Comparison of ENCODE assay signal across 8 cellular contexts in genomic region chr1:63368131-63368530, GRCh38. TPM values are rescaled to one million over a fixed set of nuclear protein-coding genes. Genes with fewer than 3 reads are reported as not detected.
DNase-seq lines count a peak whose midpoint lies in the region; FAIRE-seq and TF ChIP-seq lines count a peak whose summit lies in the region.

No MANE protein-coding gene starts in this region.

- H3K79me2 ChIP-seq in keratinocyte (ENCODE audit: control insufficient read depth, insufficient read depth, low read length), result peaks cover 7% of the 10 kb centered on the region

- H3K4me1 ChIP-seq in keratinocyte (ENCODE audit: control insufficient read depth, extremely low read depth, insufficient read depth, low read length) (peaks cover 8% of the 10 kb centered on the region), thymus (ENCODE audit: control insufficient read depth, insufficient read depth, low read length) (peaks cover 3% of the 10 kb centered on the region)

- 9% methylated on average over 10 of the region's 10 CpGs for WGBS in thymus

- H3K4me3 ChIP-seq in HL-60 (replicated peaks; ENCODE audit: insufficient read depth, low read length) (peak overlapping the region; percentile 90), keratinocyte (ENCODE audit: control insufficient read depth in 2 of 3, extremely low read depth in 1 of 3, insufficient read depth in 2 of 3, low read depth in 1 of 3, low read length in 3 of 3) (peak overlapping the region; percentile 77 to 95 (median 94)), thymus (ENCODE audit: low read length) (peak overlapping the region; percentile 76)

- no peak for FAIRE-seq in keratinocyte (lab: Jason Lieb, UNC)

- no peaks in the 10 kb centered on the region for H3K9me1 ChIP-seq in keratinocyte (ENCODE audit: control insufficient read depth, extremely low read depth, insufficient read depth, low read length)

- H3K36me3 ChIP-seq in keratinocyte (ENCODE audit: control insufficient read depth in 2 of 2, extremely low read depth in 1 of 2, insufficient read depth in 2 of 2, low read length in 2 of 2) (peaks cover 0 to 2% of the 10 kb centered on the region in 2 experiments), thymus (ENCODE audit: control insufficient read depth, insufficient read depth) (no peaks in the 10 kb centered on the region)

- no peaks in the 10 kb centered on the region for H4K20me1 ChIP-seq in keratinocyte (ENCODE audit: control insufficient read depth, extremely low read depth, insufficient read depth, low read length)

- H3K27me3 Mint-ChIP-seq in activated T-cell treated with anti-CD3 and anti-CD28 coated beads, Interleukin-2, amount 50 U/mL, for 24 hours, result peaks cover under 1% of the 10 kb centered on the region
- peaks cover 3% of the 10 kb centered on the region for H3K27me3 Mint-ChIP-seq in activated naive CD8-positive, alpha-beta T cell treated with anti-CD3 and anti-CD28 coated beads for 36 hours

- TF ChIP-seq CTCF in HL-60 (IDR thresholded peaks at IDR 0.05; ENCODE audit: insufficient read depth, low read length) (no peak), keratinocyte (optimal IDR thresholded peaks at IDR 0.05 in 1 of 3, IDR thresholded peaks at IDR 0.05 in 1 of 3, conservative IDR thresholded peaks at IDR 0.05 in 1 of 3; ENCODE audit: extremely low read depth in 1 of 3, insufficient read depth in 2 of 3, low read length in 3 of 3) (no peak)

- H3K4me2 ChIP-seq in keratinocyte (ENCODE audit: control insufficient read depth, extremely low read depth, insufficient read depth, low read depth, low read length), result peak overlapping the region; percentile 92

- H2AFZ ChIP-seq in keratinocyte (ENCODE audit: control insufficient read depth, low read length), result peak overlapping the region; percentile 100

- H3K27me3 ChIP-seq in HL-60 (ENCODE audit: insufficient read depth, poor library complexity, severe bottlenecking), result no peaks in the 10 kb centered on the region
- no peaks in the 10 kb centered on the region for H3K27me3 ChIP-seq in keratinocyte (ENCODE audit: control insufficient read depth, extremely low read depth, insufficient read depth, low read length)
- H3K27me3 ChIP-seq in thymus (ENCODE audit: control insufficient read depth, insufficient read depth), result no peaks in the 10 kb centered on the region

- H3K4me1 Mint-ChIP-seq in activated T-cell treated with anti-CD3 and anti-CD28 coated beads, Interleukin-2, amount 50 U/mL, for 24 hours (ENCODE audit: low read depth), result peaks cover 24% of the 10 kb centered on the region
- H3K4me1 Mint-ChIP-seq in activated naive CD8-positive, alpha-beta T cell treated with anti-CD3 and anti-CD28 coated beads for 36 hours, result peaks cover 22% of the 10 kb centered on the region

- H3K9me3 ChIP-seq in keratinocyte (ENCODE audit: control insufficient read depth, low read depth, low read length) (no peaks in the 10 kb centered on the region), thymus (ENCODE audit: control insufficient read depth) (no peaks in the 10 kb centered on the region)

- H3K9me3 Mint-ChIP-seq in activated T-cell treated with anti-CD3 and anti-CD28 coated beads, Interleukin-2, amount 50 U/mL, for 24 hours, result no peaks in the 10 kb centered on the region
- no peaks in the 10 kb centered on the region for H3K9me3 Mint-ChIP-seq in activated naive CD8-positive, alpha-beta T cell treated with anti-CD3 and anti-CD28 coated beads for 36 hours

- H3K27ac ChIP-seq in HL-60 (replicated peaks) (peak overlapping the region; percentile 83), keratinocyte (ENCODE audit: control insufficient read depth, insufficient read depth, low read length) (peak overlapping the region; percentile 66), thymus (ENCODE audit: low read depth) (peak overlapping the region; percentile 64)

- no peak for DNase-seq in activated T-cell treated with anti-CD3 and anti-CD28 coated beads, Interleukin-2, amount 50 U/mL, for 24 hours
- DNase-seq in activated T-cell treated with anti-CD3 and anti-CD28 coated beads for 4 hours, result no peak
- DNase-seq in HL-60 (ENCODE audit: low read depth in 1 of 2, low spot score in 1 of 2), result peak in 1 of 2 experiments; percentile 4
- no peak for DNase-seq in activated naive CD8-positive, alpha-beta T cell treated with anti-CD3 and anti-CD28 coated beads for 36 hours
- DNase-seq in keratinocyte (ENCODE audit: low read depth, low spot score), result no peak
- DNase-seq in NCI-H2107 treated with DMSO at 0.1 percent for 48 hours (lab: John Stamatoyannopoulos, UW; ENCODE audit: unreplicated experiment), result no peak
- DNase-seq in activated CD8-positive, alpha-beta memory T cell treated with anti-CD3 and anti-CD28 coated beads, Interleukin-2, amount 50 U/mL, for 4 hours, result no peak

- dilution Hi-C loops in keratinocyte (cut with MboI; ENCODE audit: extremely low pct_ligation_motif_present, low sequenced_read_pairs), result no loop called here

- H3K4me3 Mint-ChIP-seq in activated T-cell treated with anti-CD3 and anti-CD28 coated beads, Interleukin-2, amount 50 U/mL, for 24 hours, result peak overlapping the region; percentile 98
- peak overlapping the region; percentile 97 for H3K4me3 Mint-ChIP-seq in activated naive CD8-positive, alpha-beta T cell treated with anti-CD3 and anti-CD28 coated beads for 36 hours

- H3K27ac Mint-ChIP-seq in activated T-cell treated with anti-CD3 and anti-CD28 coated beads, Interleukin-2, amount 50 U/mL, for 24 hours, result peak overlapping the region; percentile 94
- peak overlapping the region; percentile 85 for H3K27ac Mint-ChIP-seq in activated naive CD8-positive, alpha-beta T cell treated with anti-CD3 and anti-CD28 coated beads for 36 hours

- H3K9ac ChIP-seq in keratinocyte (ENCODE audit: control insufficient read depth, extremely low read depth, insufficient read depth, low read length), result peak overlapping the region; percentile 89

- peaks cover 33% of the 10 kb centered on the region for H3K36me3 Mint-ChIP-seq in activated T-cell treated with anti-CD3 and anti-CD28 coated beads, Interleukin-2, amount 50 U/mL, for 24 hours (ENCODE audit: low read depth)
- H3K36me3 Mint-ChIP-seq in activated naive CD8-positive, alpha-beta T cell treated with anti-CD3 and anti-CD28 coated beads for 36 hours, result peaks cover 12% of the 10 kb centered on the region

RNA-seq across cellular contexts. Expression of gene ALG6, which starts 0.7 kb away (rescaled TPM):
- 10 to 100 TPM; 17.4 to 17.8 TPM for total RNA-seq in activated naive CD8-positive, alpha-beta T cell treated with anti-CD3 and anti-CD28 coated beads for 36 hours
- polyA plus RNA-seq in keratinocyte, result 8.7 to 20.5 TPM (median 11.8 TPM) in 3 replicates
- 5.8 TPM for polyA plus RNA-seq in keratinocyte (2011; ENCODE audit: low read depth)
- polyA plus RNA-seq in keratinocyte (2011; cell fraction: cytosol; rRNA removed), result 4.4 and 8.3 TPM in 2 replicates
- polyA plus RNA-seq in keratinocyte (2011; cell fraction: nucleus; rRNA removed), result 14.1 and 23.1 TPM in 2 replicates
- polyA plus RNA-seq in keratinocyte (2012; ENCODE audit: low replicate concordance), result 6.2 and 8.7 TPM in 2 replicates
- 0.85 to 13.5 TPM (median 6.5 TPM) in 3 replicates for polyA minus RNA-seq in keratinocyte
- 2.5 TPM for polyA minus RNA-seq in keratinocyte (2011; cell fraction: cytosol; rRNA and poly(A)+ RNA removed)
- polyA minus RNA-seq in keratinocyte (2011; cell fraction: nucleus; rRNA and poly(A)+ RNA removed), result 10.9 and 14.5 TPM in 2 replicates
- 52.2 TPM for polyA plus RNA-seq in thymus

RNA-seq across cellular contexts. Expression of gene FOXD3, which starts 45.8 kb away (rescaled TPM):
- total RNA-seq in activated naive CD8-positive, alpha-beta T cell treated with anti-CD3 and anti-CD28 coated beads for 36 hours, result not detected
- polyA plus RNA-seq in keratinocyte, result not detected in 3 replicates
- polyA plus RNA-seq in keratinocyte (2011; ENCODE audit: low read depth), result not detected
- not detected in 2 replicates for polyA plus RNA-seq in keratinocyte (2011; cell fraction: cytosol; rRNA removed)
- not detected in 2 replicates for polyA plus RNA-seq in keratinocyte (2011; cell fraction: nucleus; rRNA removed)
- not detected in 2 replicates for polyA plus RNA-seq in keratinocyte (2012; ENCODE audit: low replicate concordance)
- polyA minus RNA-seq in keratinocyte, result not detected in 3 replicates
- polyA minus RNA-seq in keratinocyte (2011; cell fraction: cytosol; rRNA and poly(A)+ RNA removed), result not detected
- not detected in 2 replicates for polyA minus RNA-seq in keratinocyte (2011; cell fraction: nucleus; rRNA and poly(A)+ RNA removed)
- polyA plus RNA-seq in thymus, result 0.11 TPM
